ENCODE assay signal across 22 cellular contexts in the genomic region with DNA sequence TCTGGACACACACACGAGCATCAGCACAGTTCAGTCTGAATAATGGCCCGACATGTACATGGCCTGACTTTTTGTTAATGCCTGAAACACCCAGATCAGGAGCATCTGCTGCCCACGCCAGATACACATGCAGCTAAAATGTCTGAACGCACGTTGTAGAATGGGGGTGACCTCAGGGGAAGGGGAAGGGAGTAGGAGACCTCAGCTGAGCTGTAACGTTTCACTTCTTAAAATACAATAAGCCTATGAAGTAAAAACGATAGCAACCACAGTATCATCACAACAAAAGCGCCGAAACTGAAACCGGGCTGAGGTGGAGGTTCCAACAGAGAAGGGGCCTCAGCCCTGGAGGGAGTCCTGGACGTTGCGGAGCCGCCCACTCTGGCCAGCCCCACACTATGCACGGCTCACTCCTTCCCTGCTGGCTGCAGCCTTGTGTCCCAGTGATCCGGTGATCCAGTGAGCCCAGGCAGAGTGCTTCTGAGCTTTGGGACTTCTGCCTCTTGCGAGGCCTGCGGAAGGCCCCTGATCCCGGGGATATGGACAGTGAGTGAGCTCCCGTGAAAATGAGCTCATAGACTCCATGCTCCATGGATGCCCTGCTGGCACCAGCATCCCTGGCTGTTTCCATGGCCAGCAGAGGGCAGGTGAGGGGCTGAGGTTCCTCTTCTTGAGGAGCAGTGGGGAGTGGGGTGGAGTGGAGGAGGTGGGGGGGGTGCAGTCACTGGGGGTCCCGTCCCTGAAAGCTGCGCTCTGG. TPM values are rescaled to one million over a fixed set of nuclear protein-coding genes. Genes with fewer than 3 reads are reported as not detected.
DNase-seq lines count a peak whose midpoint lies in the region; ATAC-seq, FAIRE-seq and TF ChIP-seq lines count a peak whose summit lies in the region.
"Had no signal": no experiment of that assay in that cellular context is flagged by ENCODE, and none has a peak within 500 bp of the region (broad histone marks: within the 10 kb centered on the region; RNA-seq: fewer than 3 reads in every experiment).

No MANE protein-coding gene starts in this region.

- no peak overlapping the region for H3T11ph ChIP-seq in H9 (ENCODE audit: low read length)

- no peaks in the 10 kb centered on the region for H3K79me1 ChIP-seq in H9 (ENCODE audit: insufficient read depth, low read depth, low read length, poor library complexity, severe bottlenecking)

- H2BK12ac ChIP-seq in H9 (ENCODE audit: insufficient read length, low read depth, low read length), result no peak overlapping the region

- H3K36me3 Mint-ChIP-seq in H9 (ENCODE audit: insufficient read depth in 1 of 3, low read depth in 3 of 3) (no peaks in the 10 kb centered on the region), neural crest cell (ENCODE audit: low read depth) (no peaks in the 10 kb centered on the region)
- H3K36me3 Mint-ChIP-seq: activated naive CD8-positive, alpha-beta T cell; mesothelial cell of epicardium had no signal

- H3K36me3 ChIP-seq in BLaER1 treated with 17β-estradiol and CSF1 and Interleukin-3, amounts not matched to agents 10 nM and 100 nM, result no peaks in the 10 kb centered on the region
- H3K36me3 ChIP-seq in WERI-Rb-1, result no peaks in the 10 kb centered on the region
- H3K36me3 ChIP-seq: brain microvascular endothelial cell, esophagus squamous epithelium, heart left ventricle had no signal

- H4K5ac ChIP-seq in H9 (ENCODE audit: insufficient read length, low read depth, low read length), result no peak overlapping the region

- H3K9me3 ChIP-seq in BLaER1 treated with 17β-estradiol and CSF1 and Interleukin-3, amounts not matched to agents 10 nM and 100 nM (replicated peaks in 1 of 11), result no peaks in the 10 kb centered on the region
- H3K9me3 ChIP-seq in H9 (ENCODE audit: control insufficient read depth, low read depth, low read length), result no peaks in the 10 kb centered on the region
- no peaks in the 10 kb centered on the region for H3K9me3 ChIP-seq in WERI-Rb-1 (ENCODE audit: severe bottlenecking)
- H3K9me3 ChIP-seq: esophagus squamous epithelium had no signal

- no peak overlapping the region; the same call in 1 of the 2 replicates for H3K14ac ChIP-seq in H9 (ENCODE audit: insufficient read depth, low read length)

- no peak overlapping the region for H2AK5ac ChIP-seq in H9 (ENCODE audit: insufficient read length, low read length)

- peak overlapping the region in 7 of 11 experiments; percentile 21 to 46 (median 36); a peak in 7 of 22 replicates for H3K27ac ChIP-seq in BLaER1 treated with 17β-estradiol and CSF1 and Interleukin-3, amounts not matched to agents 10 nM and 100 nM
- H3K27ac ChIP-seq in H9 (ENCODE audit: insufficient read length, low read depth, low read length), result no peak overlapping the region
- H3K27ac ChIP-seq in WERI-Rb-1, result no peak overlapping the region
- H3K27ac ChIP-seq: brain microvascular endothelial cell, esophagus squamous epithelium, heart left ventricle, RWPE1 had no signal

- peak overlapping the region; percentile 16 for H4K8ac ChIP-seq in H9 (replicated peaks; ENCODE audit: insufficient read length, low read depth, low read length)

- H4K91ac ChIP-seq in H9 (ENCODE audit: insufficient read length, low read depth, low read length), result no peak overlapping the region

- no peak for FAIRE-seq in frontal cortex (lab: Jason Lieb, UNC)
- FAIRE-seq: islet of Langerhans, urothelium cell line had no signal

- no peak overlapping the region for H3K27ac Mint-ChIP-seq in H9
- peak overlapping the region; percentile 22 for H3K27ac Mint-ChIP-seq in neural crest cell (ENCODE audit: unreplicated experiment)
- H3K27ac Mint-ChIP-seq: activated naive CD8-positive, alpha-beta T cell; mesothelial cell of epicardium had no signal

- no peak overlapping the region for H2BK15ac ChIP-seq in H9 (ENCODE audit: low read depth, low read length)

- H4K20me1 ChIP-seq in BLaER1 treated with 17β-estradiol and CSF1 and Interleukin-3, amounts not matched to agents 10 nM and 100 nM, result no peaks in the 10 kb centered on the region
- no peaks in the 10 kb centered on the region for H4K20me1 ChIP-seq in H9 (ENCODE audit: control insufficient read depth, insufficient read depth, insufficient read length)

- no CpG with 5 or more reads among the region's 21 CpGs for WGBS in H9 (ENCODE audit: extremely low coverage, insufficient read length, low lambda C conversion rate)

- peaks cover 7 to 30% (median 26%) of the 10 kb centered on the region in 10 experiments; a peak in 16 of 20 replicates for H3K4me1 ChIP-seq in BLaER1 treated with 17β-estradiol and CSF1 and Interleukin-3, amounts not matched to agents 10 nM and 100 nM
- no peaks in the 10 kb centered on the region for H3K4me1 ChIP-seq in H9 (ENCODE audit: insufficient read depth, low read length)
- H3K4me1 ChIP-seq: esophagus squamous epithelium, heart left ventricle had no signal

- H3K9me3 Mint-ChIP-seq in H9, result no peaks in the 10 kb centered on the region
- H3K9me3 Mint-ChIP-seq in neural crest cell, result no peaks in the 10 kb centered on the region
- H3K9me3 Mint-ChIP-seq: mesothelial cell of epicardium had no signal

- H3K23me2 ChIP-seq in H9 (ENCODE audit: insufficient read length, low read depth, low read length, poor library complexity, severe bottlenecking), result no peaks in the 10 kb centered on the region

- TF ChIP-seq CTCF in H9 (conservative IDR thresholded peaks at IDR 0.05) (peak; percentile 50), WERI-Rb-1 (IDR thresholded peaks at IDR 0.05; ENCODE audit: low read depth, low read length) (peak; percentile 59), neural crest cell (conservative IDR thresholded peaks at IDR 0.05) (no peak)

- H2BK120ac ChIP-seq in H9 (ENCODE audit: low read depth, low read length, poor library complexity, severe bottlenecking), result no peak overlapping the region

- peaks cover 28% of the 10 kb centered on the region for H3K27me3 Mint-ChIP-seq in H9 (ENCODE audit: low read depth)
- peaks cover 75% of the 10 kb centered on the region for H3K27me3 Mint-ChIP-seq in neural crest cell (ENCODE audit: low read depth)

- H3K4ac ChIP-seq in H9 (ENCODE audit: low read depth, low read length), result no peak overlapping the region

- DNase-seq in H9 (peak; percentile 29), WERI-Rb-1 (no peak), neural crest cell (ENCODE audit: low read depth, low spot score) (no peak), frontal cortex (ENCODE audit: low spot score in 2 of 2) (no peak), NCI-H1930 (lab: John Stamatoyannopoulos, UW) (no peak)
- DNase-seq: activated T-cell treated with anti-CD3 and anti-CD28 coated beads, Interleukin-2, amount 50 U/mL, for 1 hour; brain microvascular endothelial cell; DMS153; esophagus squamous epithelium; occipital lobe; stimulated activated naive CD8-positive, alpha-beta T cell treated with anti-CD3 and anti-CD28 coated beads, Interleukin-15, Interleukin-2, amounts not matched to agents 100 U/mL and 50 U/mL, for 24 hours; T-helper 2 cell had no signal

- H2BK5ac ChIP-seq in H9 (ENCODE audit: insufficient read length, low read length), result no peak overlapping the region

- H3K4me2 ChIP-seq in BLaER1 treated with 17β-estradiol and CSF1 and Interleukin-3, amounts not matched to agents 10 nM and 100 nM, result peak overlapping the region; percentile 44 to 79 (median 55)
- H3K4me2 ChIP-seq in H9 (ENCODE audit: insufficient read depth, insufficient read length, low read length), result no peak overlapping the region

- ATAC-seq in HG02840 (IDR thresholded peaks at IDR 0.05; ENCODE audit: low FRiP score, unreplicated experiment) (no peak), GM18873 (IDR thresholded peaks at IDR 0.05; ENCODE audit: low FRiP score, unreplicated experiment) (no peak)
- ATAC-seq: stimulated activated naive CD8-positive, alpha-beta T cell treated with anti-CD3 and anti-CD28 coated beads, Interleukin-15, Interleukin-2, amounts not matched to agents 100 U/mL and 50 U/mL, for 24 hours had no signal

- H3K9ac ChIP-seq in BLaER1 treated with 17β-estradiol and CSF1 and Interleukin-3, amounts not matched to agents 10 nM and 100 nM, result peak overlapping the region in 4 of 11 experiments; percentile 2 to 44 (median 26); a peak in 3 of 22 replicates
- no peak overlapping the region for H3K9ac ChIP-seq in H9 (ENCODE audit: extremely low read depth, insufficient read length, low read length)

- H3K4me3 Mint-ChIP-seq in H9 (no peak overlapping the region), neural crest cell (no peak overlapping the region)
- H3K4me3 Mint-ChIP-seq: activated naive CD8-positive, alpha-beta T cell; mesothelial cell of epicardium had no signal

- no peak overlapping the region for H3K18ac ChIP-seq in H9 (ENCODE audit: insufficient read length, low read depth, low read length)

- no peaks in the 10 kb centered on the region for H3K27me3 ChIP-seq in BLaER1 treated with 17β-estradiol and CSF1 and Interleukin-3, amounts not matched to agents 10 nM and 100 nM
- H3K27me3 ChIP-seq in H9 (ENCODE audit: insufficient read depth, low read length) (no peaks in the 10 kb centered on the region), WERI-Rb-1 (ENCODE audit: insufficient read depth, low read depth, severe bottlenecking) (no peaks in the 10 kb centered on the region)
- H3K27me3 ChIP-seq: brain microvascular endothelial cell had no signal

- no peak overlapping the region for H3K4me3 ChIP-seq in BLaER1 treated with 17β-estradiol and CSF1 and Interleukin-3, amounts not matched to agents 10 nM and 100 nM
- H3K4me3 ChIP-seq in WERI-Rb-1 (ENCODE audit: low read depth, low read length), result no peak overlapping the region
- H3K4me3 ChIP-seq: esophagus squamous epithelium, heart left ventricle had no signal

- H3K4me1 Mint-ChIP-seq in H9 (peaks cover 0 to 3% of the 10 kb centered on the region in 2 experiments; a peak in 1 of 4 replicates), neural crest cell (no peaks in the 10 kb centered on the region)
- H3K4me1 Mint-ChIP-seq: mesothelial cell of epicardium had no signal

- no peak overlapping the region for H3K23ac ChIP-seq in H9 (ENCODE audit: insufficient read length, low read depth, low read length)

- no peak overlapping the region for H2BK20ac ChIP-seq in H9 (ENCODE audit: low read depth, low read length, poor library complexity, severe bottlenecking)

- no peaks in the 10 kb centered on the region for H3K79me2 ChIP-seq in H9 (ENCODE audit: insufficient read depth, low read length)

- no peak overlapping the region for H2AFZ ChIP-seq in H9 (ENCODE audit: low read length)

- no peak overlapping the region for H3K56ac ChIP-seq in H9 (ENCODE audit: insufficient read length, low read depth, low read length)

RNA-seq across cellular contexts. Expression of a gene that starts 52.0 kb away (rescaled TPM):
- total RNA-seq in H9 (2021), result 0.26 and 0.31 TPM in 2 replicates
- total RNA-seq in neural crest cell, result 0.91 and 1.1 TPM in 2 replicates
- not detected for total RNA-seq in frontal cortex
- total RNA-seq: dermis microvascular lymphatic vessel endothelial cell had no signal

Comparison
In these comparisons a context has a peak if more than half of its experiments do, and no peak if none do; other contexts are left out.
1. H3K27ac ChIP-seq: peak in BLaER1 treated with 17β-estradiol and CSF1 and Interleukin-3, amounts not matched to agents 10 nM and 100 nM (7 of 11); none in H9 (single experiment) and WERI-Rb-1 (single experiment).